In the genomic region with DNA sequence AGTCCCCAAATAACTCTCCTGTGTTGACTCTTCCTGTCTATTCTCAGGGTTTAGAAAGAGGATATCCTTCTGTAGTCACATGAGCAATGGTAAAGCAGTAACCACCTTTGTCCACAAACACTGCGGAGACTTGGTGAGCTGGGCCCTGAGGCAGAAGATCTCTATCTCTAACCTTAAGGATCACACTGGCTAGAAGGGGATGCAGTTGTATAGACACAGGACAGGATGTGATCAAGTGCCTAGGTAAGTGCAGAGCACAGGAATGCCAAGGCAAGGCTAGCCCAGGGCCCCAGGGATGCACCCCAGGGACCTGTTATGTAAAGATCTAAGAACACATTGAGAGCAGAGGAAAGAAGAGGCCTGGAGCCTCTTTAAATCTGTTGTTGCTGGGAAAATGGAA, we compare ENCODE assay signal across 19 cellular contexts.
DNase-seq lines count a peak whose midpoint lies in the region; ATAC-seq and TF ChIP-seq lines count a peak whose summit lies in the region.
"Had no signal": no experiment of that assay in that cellular context is flagged by ENCODE, and none has a peak within 500 bp of the region (broad histone marks: within the 10 kb centered on the region; RNA-seq: fewer than 3 reads in every experiment).

No MANE protein-coding gene starts in this region.

- no peaks in the 10 kb centered on the region for H3K27me3 Mint-ChIP-seq in GM23338 (ENCODE audit: insufficient read depth, low read depth, poor library complexity)
- peaks cover 38% of the 10 kb centered on the region for H3K27me3 Mint-ChIP-seq in WTC11 (ENCODE audit: low read depth)
- no peaks in the 10 kb centered on the region for H3K27me3 Mint-ChIP-seq in osteocyte (ENCODE audit: unreplicated experiment)
- H3K27me3 Mint-ChIP-seq: B cell; CD8-positive, alpha-beta memory T cell had no signal

- no peak overlapping the region for H3K27ac ChIP-seq in GM23338 (ENCODE audit: low read depth)
- H3K27ac ChIP-seq in gastroesophageal sphincter, result peak overlapping the region in 3 of 4 donors; percentile 43 to 54 (median 48)
- H3K27ac ChIP-seq: RWPE1, SJSA1 had no signal

- H3K9me3 ChIP-seq in gastroesophageal sphincter, result no peaks in the 10 kb centered on the region

- no peak for TF ChIP-seq POLR2A in gastroesophageal sphincter (IDR thresholded peaks at IDR 0.05)

- H3K27ac Mint-ChIP-seq in GM23338, result peak overlapping the region; percentile 54; the same call in 1 of the 2 replicates
- peak overlapping the region; percentile 85 for H3K27ac Mint-ChIP-seq in WTC11
- H3K27ac Mint-ChIP-seq in osteocyte (ENCODE audit: unreplicated experiment), result no peak overlapping the region
- H3K27ac Mint-ChIP-seq: B cell; CD8-positive, alpha-beta memory T cell had no signal

- H3K79me2 ChIP-seq in GM23338 (replicated peaks; ENCODE audit: insufficient read depth), result no peaks in the 10 kb centered on the region

- H4K20me1 ChIP-seq in GM23338 (replicated peaks; ENCODE audit: insufficient read depth), result no peaks in the 10 kb centered on the region

- H3K4me1 Mint-ChIP-seq in GM23338 (peaks cover 39% of the 10 kb centered on the region), WTC11 (peaks cover 40% of the 10 kb centered on the region), osteocyte (ENCODE audit: unreplicated experiment) (no peaks in the 10 kb centered on the region)
- H3K4me1 Mint-ChIP-seq: B cell; CD8-positive, alpha-beta memory T cell had no signal

- WGBS in gastroesophageal sphincter (ENCODE audit: low coverage in 1 of 2), 2 donors, result 83% methylated on average over 1 of the region's 1 CpG; no CpG with 5 or more reads in 1 of the 2 donors

- H2AFZ ChIP-seq in GM23338, result no peak overlapping the region

- H3K36me3 ChIP-seq in GM23338 (ENCODE audit: insufficient read depth) (no peaks in the 10 kb centered on the region), gastroesophageal sphincter (no peaks in the 10 kb centered on the region)
- H3K36me3 ChIP-seq: SJSA1 had no signal

- H3K4me3 ChIP-seq in GM23338, result no peak overlapping the region; the same call in 1 of the 2 replicates
- H3K4me3 ChIP-seq in gastroesophageal sphincter, result no peak overlapping the region
- H3K4me3 ChIP-seq: SJSA1 had no signal

- H3K36me3 Mint-ChIP-seq in GM23338 (ENCODE audit: low read depth) (no peaks in the 10 kb centered on the region), WTC11 (no peaks in the 10 kb centered on the region), osteocyte (ENCODE audit: unreplicated experiment) (no peaks in the 10 kb centered on the region)
- H3K36me3 Mint-ChIP-seq: CD8-positive, alpha-beta memory T cell had no signal

- H3K27me3 ChIP-seq in GM23338 (ENCODE audit: insufficient read depth) (no peaks in the 10 kb centered on the region), gastroesophageal sphincter (no peaks in the 10 kb centered on the region)
- H3K27me3 ChIP-seq: SJSA1 had no signal

- no peaks in the 10 kb centered on the region for H3F3A ChIP-seq in GM23338 (replicated peaks; ENCODE audit: low read depth)

- no peak for TF ChIP-seq CTCF in GM23338 (conservative IDR thresholded peaks at IDR 0.05; ENCODE audit: low read depth in 2 of 2)
- TF ChIP-seq CTCF in WTC11 (IDR thresholded peaks at IDR 0.05), result no peak
- TF ChIP-seq CTCF in gastroesophageal sphincter (IDR thresholded peaks at IDR 0.05), result no peak
- TF ChIP-seq CTCF in osteocyte (IDR thresholded peaks at IDR 0.05), result no peak

- H3K4me3 Mint-ChIP-seq in GM23338, result no peak overlapping the region
- no peak overlapping the region for H3K4me3 Mint-ChIP-seq in WTC11
- no peak overlapping the region for H3K4me3 Mint-ChIP-seq in osteocyte (ENCODE audit: unreplicated experiment)
- H3K4me3 Mint-ChIP-seq: B cell; CD8-positive, alpha-beta memory T cell had no signal

- no peak for TF ChIP-seq EP300 in gastroesophageal sphincter (IDR thresholded peaks at IDR 0.05)

- CTCF ChIA-PET in WTC11 (lab: Charles Lee), result interaction anchor here (1.0 to 1.7 kb wide), 2 partner anchors 90 to 357 kb away, joined by 4 to 9 read pairs; no protein-coding TSS in a partner anchor

- DNase-seq in GM23338 (ENCODE audit: low spot score) (no peak), WTC11 (ENCODE audit: low spot score) (no peak), osteocyte (ENCODE audit: extremely low spot score, unreplicated experiment) (peak; percentile 44), medulla oblongata (ENCODE audit: extremely low spot score) (no peak), hippocampal formation (lab: John Stamatoyannopoulos, UW) (no peak), NCI-H1092 (lab: John Stamatoyannopoulos, UW) (no peak)
- DNase-seq: ACHN; CD8-positive, alpha-beta memory T cell; NCI-H1417; NCI-H2029; NCI-H524; NK-92 treated with Interleukin-12 subunit alpha and Interleukin-12 subunit beta, amount 100 ng/mL, for 24 hours; OCI-M1 had no signal

- H3K4me2 ChIP-seq in GM23338, result peak overlapping the region; percentile 36

- 0 out of 2 replicates have a peak, but pooled peaks cover 4% of the 10 kb centered on the region for H3K9me2 ChIP-seq in GM23338 (ENCODE audit: insufficient read depth)

- H3K4me1 ChIP-seq in GM23338 (ENCODE audit: insufficient read depth), result peaks cover 27% of the 10 kb centered on the region
- no peaks in the 10 kb centered on the region for H3K4me1 ChIP-seq in gastroesophageal sphincter
- H3K4me1 ChIP-seq: SJSA1 had no signal

- H3K9me3 Mint-ChIP-seq in GM23338, result peaks cover 5% of the 10 kb centered on the region; the same call in 2 of the 3 replicates
- H3K9me3 Mint-ChIP-seq in WTC11, result peaks cover 9% of the 10 kb centered on the region
- H3K9me3 Mint-ChIP-seq in osteocyte (ENCODE audit: unreplicated experiment), result peaks cover 27% of the 10 kb centered on the region

- ATAC-seq in GM23338, result peak; percentile 75
- ATAC-seq in WTC11, result peak; percentile 72
- no peak for ATAC-seq in gastroesophageal sphincter
- no peak for ATAC-seq in GM21737 (IDR thresholded peaks at IDR 0.05; ENCODE audit: unreplicated experiment)
- ATAC-seq: HepG2 had no signal

- POLR2A ChIA-PET in WTC11 (lab: Charles Lee), result no interaction called here

TF ChIP-seq in GM23338, 12 proteins besides CTCF, POLR2A, EP300 and RAD21 (continues in another document):
- TF ChIP-seq STAT1 (IDR thresholded peaks at IDR 0.05; ENCODE audit: unreplicated experiment), result no peak

TF ChIP-seq in WTC11, 78 proteins besides CTCF, POLR2A, EP300 and RAD21:
- TF ChIP-seq, protein P1, sequence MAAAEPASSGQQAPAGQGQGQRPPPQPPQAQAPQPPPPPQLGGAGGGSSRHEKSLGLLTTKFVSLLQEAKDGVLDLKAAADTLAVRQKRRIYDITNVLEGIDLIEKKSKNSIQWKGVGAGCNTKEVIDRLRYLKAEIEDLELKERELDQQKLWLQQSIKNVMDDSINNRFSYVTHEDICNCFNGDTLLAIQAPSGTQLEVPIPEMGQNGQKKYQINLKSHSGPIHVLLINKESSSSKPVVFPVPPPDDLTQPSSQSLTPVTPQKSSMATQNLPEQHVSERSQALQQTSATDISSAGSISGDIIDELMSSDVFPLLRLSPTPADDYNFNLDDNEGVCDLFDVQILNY (CRISPR knock-in tag; IDR thresholded peaks at IDR 0.05), result no peak
- TF ChIP-seq ZNF423 (CRISPR knock-in tag; IDR thresholded peaks at IDR 0.05), result peak; percentile 61

Comparison
In these comparisons a context has a peak if more than half of its experiments do, and no peak if none do; other contexts are left out.
1. ATAC-seq: peak in GM23338 (single experiment) and WTC11 (single experiment); none in gastroesophageal sphincter (single experiment) and GM21737 (single experiment).